16 cellular contexts compared by ENCODE assay signal in the genomic region with DNA sequence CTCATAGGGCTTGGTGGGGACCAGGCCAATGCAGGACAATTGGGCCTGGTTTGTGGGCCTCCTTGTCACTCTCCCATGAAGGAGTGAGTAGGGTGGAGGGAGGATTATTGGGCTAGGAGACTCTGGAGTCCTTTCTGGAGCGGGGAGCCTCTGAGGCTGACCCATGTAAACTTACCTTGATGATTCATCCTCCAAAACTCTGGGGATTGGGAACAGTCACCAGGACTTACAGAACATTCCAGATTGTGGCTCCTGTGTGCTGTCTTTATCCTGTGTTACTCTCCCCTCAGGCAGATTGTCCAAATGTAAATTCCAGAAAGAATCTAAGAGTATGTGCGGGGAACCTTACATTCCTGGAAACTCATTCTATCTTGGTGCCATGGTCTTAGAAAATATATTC.
DNase-seq lines count a peak whose midpoint lies in the region; ATAC-seq and TF ChIP-seq lines count a peak whose summit lies in the region.
"Had no signal": no experiment of that assay in that cellular context is flagged by ENCODE, and none has a peak within 500 bp of the region (broad histone marks: within the 10 kb centered on the region; RNA-seq: fewer than 3 reads in every experiment).

No MANE protein-coding gene starts in this region.

- H4K12ac ChIP-seq in trophoblast cell (ENCODE audit: low read depth, low read length), result no peak overlapping the region

- WGBS in mammary epithelial cell (ENCODE audit: low coverage, missing lambda C conversion rate), result 62% methylated on average over 1 of the region's 2 CpGs
- no CpG with 5 or more reads among the region's 2 CpGs for WGBS in trophoblast cell (ENCODE audit: extremely low coverage, insufficient coverage, insufficient read length)

- H2BK120ac ChIP-seq in trophoblast cell (ENCODE audit: insufficient read depth, low read length, poor library complexity), result no peak overlapping the region

- TF ChIP-seq POLR2A in gastrocnemius medialis (IDR thresholded peaks at IDR 0.05), result no peak

- no peak overlapping the region for H3K14ac ChIP-seq in trophoblast cell (ENCODE audit: low read length)

- no peak overlapping the region for H3K18ac ChIP-seq in trophoblast cell (ENCODE audit: low read length)

- no peak overlapping the region for H4K91ac ChIP-seq in trophoblast cell (ENCODE audit: low read depth, low read length)

- intact Hi-C loops in mammary epithelial cell (cut with micrococcal nuclease), result no loop called here
- intact Hi-C loops in MCF 10A (cut with micrococcal nuclease), result no loop called here
- intact Hi-C loops in gastrocnemius medialis (cut with DNase I; ENCODE audit: low total_unique reads), result no loop called here

- H3K27me3 ChIP-seq in mammary epithelial cell (ENCODE audit: insufficient read depth, low read length) (no peaks in the 10 kb centered on the region), foreskin keratinocyte (peaks cover 8% of the 10 kb centered on the region), trophoblast cell (ENCODE audit: insufficient read depth, low read length) (no peaks in the 10 kb centered on the region), gastrocnemius medialis (no peaks in the 10 kb centered on the region)

- no peaks in the 10 kb centered on the region for H3K4me1 Mint-ChIP-seq in MCF 10A (ENCODE audit: insufficient read depth, unreplicated experiment)
- peaks cover 4% of the 10 kb centered on the region for H3K4me1 Mint-ChIP-seq in type B pancreatic cell (ENCODE audit: unreplicated experiment)
- H3K4me1 Mint-ChIP-seq: CD14-positive monocyte had no signal

- no peak overlapping the region for H2BK12ac ChIP-seq in trophoblast cell (ENCODE audit: low read length)

- no peaks in the 10 kb centered on the region for H4K20me1 ChIP-seq in mammary epithelial cell (ENCODE audit: insufficient read depth, low read length)

- CTCF ChIA-PET in mammary epithelial cell (lab: Charles Lee; ENCODE audit: low non-redundant PET) (no interaction called here), MCF 10A (lab: Yijun Ruan, JAX) (no interaction called here)

- DNase-seq in mammary epithelial cell, result no peak
- DNase-seq in MCF 10A (ENCODE audit: unreplicated experiment), result no peak
- peak in 1 of 2 donors; percentile 34 for DNase-seq in foreskin keratinocyte
- no peak for DNase-seq in trophoblast cell
- no peak for DNase-seq in type B pancreatic cell (ENCODE audit: extremely low spot score, unreplicated experiment)
- DNase-seq in gastrocnemius medialis, result no peak
- no peak for DNase-seq in T-helper 1 cell
- DNase-seq: CD8-positive, alpha-beta T cell; COR-L47; DMS153; DMS79 treated with DMSO at 0.1 percent for 48 hours; EL; H7 had no signal

- no peak overlapping the region for H3K4me3 ChIP-seq in mammary epithelial cell (replicated peaks in 1 of 3; ENCODE audit: insufficient read depth in 1 of 3, low read depth in 2 of 3, low read length in 3 of 3)
- no peak overlapping the region for H3K4me3 ChIP-seq in trophoblast cell (ENCODE audit: low read depth, low read length)
- H3K4me3 ChIP-seq in gastrocnemius medialis, result no peak overlapping the region
- H3K4me3 ChIP-seq: GM23338 had no signal

- H3K79me2 ChIP-seq in mammary epithelial cell (ENCODE audit: insufficient read depth, low read length) (no peaks in the 10 kb centered on the region), trophoblast cell (ENCODE audit: control insufficient read depth, insufficient read depth, low read length, poor library complexity) (no peaks in the 10 kb centered on the region)

- no peak overlapping the region for H2AK5ac ChIP-seq in trophoblast cell (ENCODE audit: low read length)

- H3K4me1 ChIP-seq in mammary epithelial cell (ENCODE audit: insufficient read depth, low read length) (peaks cover 8% of the 10 kb centered on the region), foreskin keratinocyte (no peaks in the 10 kb centered on the region), trophoblast cell (ENCODE audit: control insufficient read depth in 1 of 2, insufficient read depth in 2 of 2, low read length in 2 of 2) (peaks cover 4 to 8% of the 10 kb centered on the region in 2 experiments), gastrocnemius medialis (peaks cover 0 to 7% of the 10 kb centered on the region in 2 donors)

- no peak overlapping the region for H3K4ac ChIP-seq in trophoblast cell (ENCODE audit: low read depth, low read length)

- no peak overlapping the region for H2AFZ ChIP-seq in mammary epithelial cell (ENCODE audit: low read depth, low read length)
- H2AFZ ChIP-seq in trophoblast cell (ENCODE audit: insufficient read depth, low read length, poor library complexity), result no peak overlapping the region
- H2AFZ ChIP-seq: GM23338 had no signal

- H3K27ac Mint-ChIP-seq in MCF 10A (ENCODE audit: low read depth, unreplicated experiment) (no peak overlapping the region), type B pancreatic cell (no peak overlapping the region)
- H3K27ac Mint-ChIP-seq: CD14-positive monocyte; CD8-positive, alpha-beta T cell; GM23338 had no signal

- H3K79me1 ChIP-seq in trophoblast cell (ENCODE audit: low read length), result peaks cover 2% of the 10 kb centered on the region

- H3K27me3 Mint-ChIP-seq in MCF 10A (ENCODE audit: insufficient read depth, unreplicated experiment), result peaks cover 20% of the 10 kb centered on the region
- peaks cover 8% of the 10 kb centered on the region for H3K27me3 Mint-ChIP-seq in type B pancreatic cell

- H3K27ac ChIP-seq in mammary epithelial cell (ENCODE audit: insufficient read depth, low read depth, low read length), result no peak overlapping the region
- no peak overlapping the region for H3K27ac ChIP-seq in foreskin keratinocyte
- H3K27ac ChIP-seq in trophoblast cell (ENCODE audit: low read depth, low read length), result peak overlapping the region; percentile 16
- no peak overlapping the region for H3K27ac ChIP-seq in gastrocnemius medialis
- H3K27ac ChIP-seq: 22Rv1 had no signal

- no peak overlapping the region for H3K23ac ChIP-seq in trophoblast cell (ENCODE audit: low read length)

- H3K36me3 ChIP-seq in mammary epithelial cell (ENCODE audit: insufficient read depth, low read length), result no peaks in the 10 kb centered on the region
- H3K36me3 ChIP-seq in trophoblast cell (ENCODE audit: control insufficient read depth in 1 of 2, insufficient read depth in 2 of 2, low read length in 2 of 2), result no peaks in the 10 kb centered on the region
- no peaks in the 10 kb centered on the region for H3K36me3 ChIP-seq in gastrocnemius medialis

- peaks cover 5% of the 10 kb centered on the region for H3K36me3 Mint-ChIP-seq in MCF 10A (ENCODE audit: insufficient read depth, unreplicated experiment)
- no peaks in the 10 kb centered on the region for H3K36me3 Mint-ChIP-seq in type B pancreatic cell
- H3K36me3 Mint-ChIP-seq: CD14-positive monocyte; CD8-positive, alpha-beta T cell had no signal

- H4K8ac ChIP-seq in trophoblast cell (ENCODE audit: low read depth, low read length), result no peak overlapping the region

- dilution Hi-C loops in mammary epithelial cell (cut with HindIII; ENCODE audit: low sequenced_read_pairs), result no loop called here

- H3K4me3 Mint-ChIP-seq in MCF 10A (ENCODE audit: unreplicated experiment), result no peak overlapping the region
- no peak overlapping the region for H3K4me3 Mint-ChIP-seq in type B pancreatic cell
- H3K4me3 Mint-ChIP-seq: CD14-positive monocyte; CD8-positive, alpha-beta T cell; GM23338 had no signal

- TF ChIP-seq CTCF in mammary epithelial cell (conservative IDR thresholded peaks at IDR 0.05 in 1 of 2, IDR thresholded peaks at IDR 0.05 in 1 of 2; ENCODE audit: extremely low read depth in 1 of 2, insufficient read depth in 1 of 2, low read depth in 1 of 2, low read length in 2 of 2) (no peak), MCF 10A (IDR thresholded peaks at IDR 0.05; ENCODE audit: unreplicated experiment) (no peak), foreskin keratinocyte (conservative IDR thresholded peaks at IDR 0.05) (no peak), type B pancreatic cell (conservative IDR thresholded peaks at IDR 0.05) (no peak), gastrocnemius medialis (IDR thresholded peaks at IDR 0.05 in 4 of 5, conservative IDR thresholded peaks at IDR 0.05 in 1 of 5) (no peak)

- BruUV-seq in mammary epithelial cell (replicated peaks; lab: Mats Ljungman, UMichigan) (no TSS peak), MCF 10A (replicated peaks; lab: Mats Ljungman, UMichigan) (no TSS peak)

- POLR2A ChIA-PET in MCF 10A (lab: Yijun Ruan, JAX), result no interaction called here

- H3K9ac ChIP-seq in mammary epithelial cell (ENCODE audit: insufficient read depth, low read length) (no peak overlapping the region), trophoblast cell (ENCODE audit: low read length) (no peak overlapping the region)

- H3K9me3 Mint-ChIP-seq in MCF 10A (ENCODE audit: unreplicated experiment), result no peaks in the 10 kb centered on the region
- H3K9me3 Mint-ChIP-seq in type B pancreatic cell, result no peaks in the 10 kb centered on the region
- H3K9me3 Mint-ChIP-seq: CD8-positive, alpha-beta T cell; GM23338 had no signal

- peak overlapping the region; percentile 13 for H3K4me2 ChIP-seq in mammary epithelial cell (ENCODE audit: insufficient read depth, low read depth, low read length)
- peak overlapping the region; percentile 28 for H3K4me2 ChIP-seq in trophoblast cell (ENCODE audit: low read length)
- H3K4me2 ChIP-seq: GM23338 had no signal

- no peak overlapping the region for H2BK5ac ChIP-seq in trophoblast cell (ENCODE audit: low read depth, low read length, poor library complexity)

- no peaks in the 10 kb centered on the region for H3K9me3 ChIP-seq in mammary epithelial cell (replicated peaks; ENCODE audit: insufficient read depth, low read length)
- H3K9me3 ChIP-seq in trophoblast cell (ENCODE audit: insufficient read depth, low read depth, low read length), result peaks cover 3% of the 10 kb centered on the region
- no peaks in the 10 kb centered on the region for H3K9me3 ChIP-seq in gastrocnemius medialis

- in situ Hi-C loops in mammary epithelial cell (cut with MboI; ENCODE audit: low sequenced_read_pairs in 2 of 2), result no loop called here
- in situ Hi-C loops in gastrocnemius medialis (cut with MboI; ENCODE audit: low sequenced_read_pairs in 4 of 4), result no loop called here

- ATAC-seq in foreskin keratinocyte (peak; percentile 36), gastrocnemius medialis (no peak)
- ATAC-seq: CD8-positive, alpha-beta T cell; GM23338 had no signal
